In genomic region chr2:85843543-85843942, GRCh38 we compare ENCODE assay signal across 9 cellular contexts. TPM values are rescaled to one million over a fixed set of nuclear protein-coding genes. Genes with fewer than 3 reads are reported as not detected.
A peak's percentile ranks its signal among the peaks of the same experiment; 100 is the strongest.
DNase-seq lines count a peak whose midpoint lies in the region; ATAC-seq, FAIRE-seq and TF ChIP-seq lines count a peak whose summit lies in the region.
"Had no signal": no experiment of that assay in that cellular context is flagged by ENCODE, and none has a peak within 500 bp of the region (broad histone marks: within the 10 kb centered on the region; RNA-seq: fewer than 3 reads in every experiment).

No MANE protein-coding gene starts in this region.

- peak; percentile 70 for TF ChIP-seq CTCF in brain microvascular endothelial cell (IDR thresholded peaks at IDR 0.05; ENCODE audit: low read depth, low read length, missing control alignments)

- no peaks in the 10 kb centered on the region for H3K4me1 ChIP-seq in small intestine (ENCODE audit: control insufficient read depth in 2 of 2, insufficient read depth in 1 of 2, low read depth in 1 of 2, low read length in 1 of 2)

- H3K27me3 ChIP-seq in brain microvascular endothelial cell (replicated peaks) (no peaks in the 10 kb centered on the region), small intestine (ENCODE audit: control insufficient read depth in 2 of 2, insufficient read depth in 2 of 2, low read length in 2 of 2) (no peaks in the 10 kb centered on the region)

- peaks cover 7% of the 10 kb centered on the region for H3K36me3 Mint-ChIP-seq in T-helper 17 cell (ENCODE audit: low read depth)

- peak; percentile 69 for DNase-seq in NCI-H82 (lab: John Stamatoyannopoulos, UW)
- DNase-seq in NCI-H82 treated with DMSO at 0.1 percent for 48 hours (lab: John Stamatoyannopoulos, UW; ENCODE audit: unreplicated experiment), result no peak
- peak; percentile 64 for DNase-seq in NAMALWA (ENCODE audit: low spot score)
- no peak for DNase-seq in brain microvascular endothelial cell
- peak; percentile 58 for DNase-seq in small intestine
- no peak for DNase-seq in T-helper 17 cell
- DNase-seq: activated B cell treated with CpG ODN at 0.5 μM for 24 hours had no signal

- no peak for FAIRE-seq in small intestine (lab: Jason Lieb, UNC)

- 27 to 47% (median 41%) methylated on average over 4 of the region's 4 CpGs for WGBS in small intestine, 3 donors

- H3K4me3 ChIP-seq in brain microvascular endothelial cell (ENCODE audit: low read depth, low read length) (no peak overlapping the region), small intestine (ENCODE audit: low read depth in 1 of 2, low read length in 2 of 2) (no peak overlapping the region)

- H3K4me1 Mint-ChIP-seq in T-helper 17 cell, result peaks cover 2% of the 10 kb centered on the region

- no peak for ATAC-seq in HG02798 (IDR thresholded peaks at IDR 0.05; ENCODE audit: poor library complexity, unreplicated experiment)
- ATAC-seq in T-helper 17 cell, result no peak
- ATAC-seq in HG02870 (IDR thresholded peaks at IDR 0.05; ENCODE audit: unreplicated experiment), result no peak

- H3K9me3 ChIP-seq in small intestine (ENCODE audit: control insufficient read depth, low read depth) (no peaks in the 10 kb centered on the region), T-helper 17 cell (ENCODE audit: control insufficient read depth, low read length, poor library complexity, severe bottlenecking) (no peaks in the 10 kb centered on the region)

- H3K27ac Mint-ChIP-seq in T-helper 17 cell, result no peak overlapping the region
- H3K27ac Mint-ChIP-seq: activated B cell treated with CpG ODN at 0.5 μM for 24 hours had no signal

- H3K36me3 ChIP-seq in brain microvascular endothelial cell (replicated peaks) (peaks cover 2% of the 10 kb centered on the region), small intestine (ENCODE audit: control insufficient read depth in 2 of 2, insufficient read depth in 2 of 2, low read length in 2 of 2) (no peaks in the 10 kb centered on the region)

- in situ Hi-C loops in brain microvascular endothelial cell (cut with HindIII; ENCODE audit: low pct_ligation_motif_present, low sequenced_read_pairs), result no loop called here

- H3K4me3 Mint-ChIP-seq in T-helper 17 cell, result no peak overlapping the region
- H3K4me3 Mint-ChIP-seq: activated B cell treated with CpG ODN at 0.5 μM for 24 hours had no signal

- H3K27ac ChIP-seq in brain microvascular endothelial cell (no peak overlapping the region), small intestine (ENCODE audit: low read depth in 1 of 2, low read length in 1 of 2) (no peak overlapping the region)

- H3K27me3 Mint-ChIP-seq in T-helper 17 cell, result no peaks in the 10 kb centered on the region
- H3K27me3 Mint-ChIP-seq: activated B cell treated with CpG ODN at 0.5 μM for 24 hours had no signal

RNA-seq across cellular contexts. Expression of gene ST3GAL5, which starts 45.2 kb away (rescaled TPM):
- 1 to 10 TPM; 1.6 to 5.2 (median 2.0) TPM for polyA plus RNA-seq in small intestine
- 10 to 100 TPM; 26.6 to 34.3 TPM for total RNA-seq in T-helper 17 cell

Comparison
In these comparisons a context has a peak if more than half of its experiments do, and no peak if none do; other contexts are left out.
1. DNase-seq: peak in NCI-H82 (single experiment), NAMALWA (single experiment) and small intestine (single experiment); none in NCI-H82 treated with DMSO at 0.1 percent for 48 hours (single experiment), brain microvascular endothelial cell (single experiment) and T-helper 17 cell (0 of 3).